24 cellular contexts compared by ENCODE assay signal in genomic region chr4:155805016-155805415, GRCh38. TPM values are rescaled to one million over a fixed set of nuclear protein-coding genes. Genes with fewer than 3 reads are reported as not detected.
A peak's percentile ranks its signal among the peaks of the same experiment; 100 is the strongest.
DNase-seq lines count a peak whose midpoint lies in the region; ATAC-seq, FAIRE-seq and TF ChIP-seq lines count a peak whose summit lies in the region.
"Had no signal": no experiment of that assay in that cellular context is flagged by ENCODE, and none has a peak within 500 bp of the region (broad histone marks: within the 10 kb centered on the region; RNA-seq: fewer than 3 reads in every experiment).

No MANE protein-coding gene starts in this region.

- no peak for TF ChIP-seq EP300 in sigmoid colon (IDR thresholded peaks at IDR 0.05)

- ATAC-seq in HG03565 (IDR thresholded peaks at IDR 0.05; ENCODE audit: unreplicated experiment) (no peak), GM18867 (IDR thresholded peaks at IDR 0.05; ENCODE audit: unreplicated experiment) (no peak)
- ATAC-seq: stimulated activated naive B cell treated with anti-CD40 and anti-IgM and Interleukin-4, amounts not matched to agents 10 μg/mL and 1 μg/mL and 100 μg/mL, for 72 hours; WTC11 had no signal

- H3K9me3 ChIP-seq in SJCRH30 (replicated peaks): no peaks in the 10 kb centered on the region
- no peaks in the 10 kb centered on the region for H3K9me3 ChIP-seq in sigmoid colon
- H3K9me3 ChIP-seq: breast epithelium, esophagus squamous epithelium had no signal

- WGBS in sigmoid colon, 2 donors: 95 to 96% methylated on average over 1 of the region's 1 CpG

- no peak for TF ChIP-seq CTCF in sigmoid colon (IDR thresholded peaks at IDR 0.05)

- H3K4me1 ChIP-seq in SJCRH30 (peaks cover 27% of the 10 kb centered on the region), sigmoid colon (peaks cover 0 to 80% (median 49%) of the 10 kb centered on the region in 4 donors)
- H3K4me1 ChIP-seq: breast epithelium, esophagus squamous epithelium had no signal

- TF ChIP-seq POLR2A in sigmoid colon (IDR thresholded peaks at IDR 0.05): no peak

- peak; percentile 36 for DNase-seq in EL
- no peak for DNase-seq in SJCRH30
- peak; percentile 10 for DNase-seq in fibroblast of gingiva (ENCODE audit: low read depth)
- no peak for DNase-seq in sigmoid colon
- DNase-seq in amniotic stem cell (lab: John Stamatoyannopoulos, UW): no peak
- DNase-seq in frontal cortex (ENCODE audit: low spot score in 2 of 2): no peak
- DNase-seq: activated CD4-positive, alpha-beta memory T cell treated with anti-CD3 and anti-CD28 coated beads, Interleukin-2, amount 10 ng/mL, durations not matched to agents 7 days and 5 days; activated naive CD4-positive, alpha-beta T cell treated with anti-CD3 and anti-CD28 coated beads, Interleukin-2, amount 10 ng/mL, durations not matched to agents 7 days and 5 days; activated T-cell treated with anti-CD3 and anti-CD28 coated beads, Interleukin-2, amount 50 U/mL, for 24 hours; CD8-positive, alpha-beta memory T cell; DMS79; esophagus squamous epithelium; hippocampal formation; KBM-7; kidney glomerular epithelial cell; NCI-H1092; NCI-H526 treated with DMSO at 0.1 percent for 48 hours; SHP77; stimulated activated naive B cell treated with anti-CD40 and anti-IgM and Interleukin-4, amounts not matched to agents 10 μg/mL and 1 μg/mL and 100 μg/mL, for 72 hours had no signal

- intact Hi-C loops in sigmoid colon (cut with DNase I): loop anchor here (5.0 kb wide), 1 partner anchor 363 kb away; no protein-coding TSS in a partner anchor

- H3K4me3 ChIP-seq in SJCRH30 (no peak overlapping the region), sigmoid colon (no peak overlapping the region)
- H3K4me3 ChIP-seq: breast epithelium, esophagus squamous epithelium had no signal

- no peaks in the 10 kb centered on the region for H3K27me3 ChIP-seq in SJCRH30
- no peaks in the 10 kb centered on the region for H3K27me3 ChIP-seq in sigmoid colon
- H3K27me3 ChIP-seq: breast epithelium, esophagus squamous epithelium had no signal

- no peaks in the 10 kb centered on the region for H3K36me3 ChIP-seq in SJCRH30
- peaks cover 0 to 20% (median 3%) of the 10 kb centered on the region in 4 donors for H3K36me3 ChIP-seq in sigmoid colon
- H3K36me3 ChIP-seq: breast epithelium, esophagus squamous epithelium had no signal

- peak overlapping the region; percentile 91; the same call in 1 of the 2 replicates for H3K27ac ChIP-seq in SJCRH30
- peak overlapping the region; percentile 50 to 75 (median 68) for H3K27ac ChIP-seq in sigmoid colon
- H3K27ac ChIP-seq: breast epithelium had no signal

- FAIRE-seq in frontal cortex (lab: Jason Lieb, UNC): no peak
- FAIRE-seq: H1 had no signal

RNA-seq across cellular contexts. Expression of gene GUCY1B1, which starts 46.2 kb away (rescaled TPM):
- 3.1 and 3.2 TPM in 2 replicates for total RNA-seq in SJCRH30 (2014; rRNA removed; shearing (Covaris generic))
- total RNA-seq in sigmoid colon: 100 to 1,000 TPM in 1 of 4 donors, 10 to 100 TPM in 3; 45.1 to 115 (median 80.1) TPM
- polyA plus RNA-seq in sigmoid colon: 1 to 10 TPM in 2 of 3 donors, under 1 TPM in 1; 0.92 to 8.0 (median 2.4) TPM
- 66.9 TPM for total RNA-seq in frontal cortex

Comparison
In these comparisons a context has a peak if more than half of its experiments do, and no peak if none do; other contexts are left out.
1. DNase-seq: peak in EL (single experiment) and fibroblast of gingiva (single experiment); none in SJCRH30 (0 of 2), sigmoid colon (single experiment), amniotic stem cell (single experiment) and frontal cortex (0 of 2).
2. RNA of gene GUCY1B1, which starts 46.2 kb away (total RNA-seq): 45.1 to 115 TPM in sigmoid colon and 66.9 TPM in frontal cortex (single experiment); 3.1 to 3.2 TPM in SJCRH30; every median in the first group is over 10 times any median in the second.